Comparison of ENCODE assay signal across 27 cellular contexts in genomic region chr1:69403911-69404310, GRCh38.
"Had no signal": no experiment of that assay in that cellular context is flagged by ENCODE, and none has a peak within 500 bp of the region (broad histone marks: within the 10 kb centered on the region; RNA-seq: fewer than 3 reads in every experiment).

No MANE protein-coding gene starts in this region.

- H3K27ac ChIP-seq: body of pancreas, breast epithelium, cardiac muscle cell, colonic mucosa, epithelial cell of prostate, esophagus squamous epithelium had no signal

- H3K27me3 ChIP-seq: body of pancreas, breast epithelium, cardiac muscle cell, colonic mucosa, esophagus squamous epithelium had no signal

- H3K36me3 Mint-ChIP-seq: activated naive CD8-positive, alpha-beta T cell; WTC11 had no signal

- DNase-seq: activated CD4-positive, alpha-beta T cell treated with anti-CD3 and anti-CD28 coated beads for 1 hour; activated CD4-positive, alpha-beta T cell treated with anti-CD3 and anti-CD28 coated beads for 4 hours; activated CD4-positive, alpha-beta T cell treated with anti-CD3 and anti-CD28 coated beads, Interleukin-2, amount 10 ng/mL, durations not matched to agents 7 days and 5 days; activated CD4-positive, alpha-beta T cell treated with anti-CD3 and anti-CD28 coated beads, Interleukin-2, amount 50 U/mL, for 4 hours; activated CD8-positive, alpha-beta memory T cell treated with anti-CD3 and anti-CD28 coated beads for 24 hours; activated CD8-positive, alpha-beta T cell treated with anti-CD3 and anti-CD28 coated beads for 36 hours; activated effector memory CD4-positive, alpha-beta T cell treated with Interleukin-2 at 50 U/mL for 16 hours; activated gamma-delta T cell treated with Interleukin-2 at 50 U/mL for 16 hours; activated naive CD4-positive, alpha-beta T cell treated with anti-CD3 and anti-CD28 coated beads, Interleukin-2, amount 50 U/mL, for 16 hours; activated naive CD4-positive, alpha-beta T cell treated with Interleukin-2 at 50 U/mL for 16 hours; activated T-cell treated with anti-CD3 and anti-CD28 coated beads, Interleukin-2, amount 50 U/mL, for 4 hours; amniotic stem cell; anterior cingulate cortex; body of pancreas; central memory CD4-positive, alpha-beta T cell; cerebellar nuclear complex; colonic mucosa; effector CD8-positive, alpha-beta T cell; esophagus squamous epithelium; head of caudate nucleus; T-helper 2 cell had no signal

- H3K27ac Mint-ChIP-seq: activated CD4-positive, alpha-beta T cell treated with anti-CD3 and anti-CD28 coated beads, Interleukin-2, amount 10 ng/mL, durations not matched to agents 7 days and 5 days; activated CD8-positive, alpha-beta T cell treated with anti-CD3 and anti-CD28 coated beads for 36 hours; activated naive CD8-positive, alpha-beta T cell; activated T-helper 17 cell treated with anti-CD3 and anti-CD28 coated beads, Interleukin-2, amount 50 U/mL, for 72 hours; WTC11 had no signal

- H3K27me3 Mint-ChIP-seq: activated CD4-positive, alpha-beta T cell treated with anti-CD3 and anti-CD28 coated beads, Interleukin-2, amount 10 ng/mL, durations not matched to agents 7 days and 5 days; activated CD8-positive, alpha-beta T cell treated with anti-CD3 and anti-CD28 coated beads for 36 hours; activated naive CD8-positive, alpha-beta T cell; activated T-helper 17 cell treated with anti-CD3 and anti-CD28 coated beads, Interleukin-2, amount 50 U/mL, for 72 hours had no signal

- H3K9me3 ChIP-seq: body of pancreas, colonic mucosa, esophagus squamous epithelium had no signal

- H3K4me1 ChIP-seq: body of pancreas, breast epithelium, colonic mucosa, esophagus squamous epithelium had no signal

- H3K4me1 Mint-ChIP-seq: activated CD4-positive, alpha-beta T cell treated with anti-CD3 and anti-CD28 coated beads, Interleukin-2, amount 10 ng/mL, durations not matched to agents 7 days and 5 days; activated T-helper 17 cell treated with anti-CD3 and anti-CD28 coated beads, Interleukin-2, amount 50 U/mL, for 72 hours had no signal

- H3K36me3 ChIP-seq: breast epithelium, cardiac muscle cell, colonic mucosa, esophagus squamous epithelium had no signal

- H3K4me3 Mint-ChIP-seq: activated CD4-positive, alpha-beta T cell treated with anti-CD3 and anti-CD28 coated beads, Interleukin-2, amount 10 ng/mL, durations not matched to agents 7 days and 5 days; activated CD8-positive, alpha-beta T cell treated with anti-CD3 and anti-CD28 coated beads for 36 hours; activated naive CD8-positive, alpha-beta T cell; activated T-cell treated with anti-CD3 and anti-CD28 coated beads, Interleukin-2, amount 50 U/mL, for 4 hours; activated T-helper 17 cell treated with anti-CD3 and anti-CD28 coated beads, Interleukin-2, amount 50 U/mL, for 72 hours; WTC11 had no signal

- H3K9me3 Mint-ChIP-seq: activated CD4-positive, alpha-beta T cell treated with anti-CD3 and anti-CD28 coated beads, Interleukin-2, amount 10 ng/mL, durations not matched to agents 7 days and 5 days; WTC11 had no signal

- H3K4me3 ChIP-seq: body of pancreas, breast epithelium, cardiac muscle cell, colonic mucosa, esophagus squamous epithelium had no signal
